Comparison of ENCODE assay signal across 8 cellular contexts in the genomic region with DNA sequence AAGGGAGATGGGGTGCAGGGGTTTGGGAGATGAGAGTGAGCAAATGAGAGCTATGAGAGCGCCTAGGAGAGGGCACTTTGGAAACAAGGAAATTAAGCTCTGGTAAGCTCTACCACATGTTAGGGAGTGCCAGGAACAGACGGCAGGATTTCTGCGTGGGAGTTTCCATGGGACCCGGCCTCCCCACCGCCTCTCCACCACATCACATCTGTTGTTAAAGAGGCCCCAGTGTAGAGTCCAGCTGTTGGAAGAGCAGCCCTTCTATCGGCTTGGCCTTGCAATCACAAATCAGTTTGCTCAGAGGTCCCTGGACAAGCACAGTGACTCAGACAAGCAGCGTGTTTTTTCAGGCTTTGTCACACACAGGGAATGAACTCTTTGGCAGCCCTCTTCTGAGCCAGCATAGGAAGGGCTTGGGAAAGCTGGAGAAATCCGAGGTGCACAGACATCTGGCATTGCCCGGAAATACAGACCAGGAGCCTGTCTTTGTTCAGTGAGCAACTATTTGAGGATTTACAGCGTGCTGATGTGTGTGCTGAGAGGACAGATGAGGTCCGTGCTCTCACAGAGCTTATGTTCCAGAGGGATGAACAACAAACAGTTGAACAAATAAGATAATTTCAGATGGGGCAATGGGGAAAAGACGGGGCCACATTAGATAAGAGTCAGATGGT.
A peak's percentile ranks its signal among the peaks of the same experiment; 100 is the strongest.
DNase-seq lines count a peak whose midpoint lies in the region; ATAC-seq, FAIRE-seq and TF ChIP-seq lines count a peak whose summit lies in the region.

No MANE protein-coding gene starts in this region.

- FAIRE-seq in pancreas (lab: Jason Lieb, UNC), result no peak

- no peak for TF ChIP-seq CTCF in BE2C (IDR thresholded peaks at IDR 0.05; ENCODE audit: low read depth, low read length)
- TF ChIP-seq CTCF in fibroblast of pulmonary artery (IDR thresholded peaks at IDR 0.05; ENCODE audit: low read length, missing control alignments), result no peak
- no peak for TF ChIP-seq CTCF in pancreas (IDR thresholded peaks at IDR 0.05)

- peaks cover 37% of the 10 kb centered on the region for H3K4me1 ChIP-seq in BE2C
- H3K4me1 ChIP-seq in pancreas, result peaks cover 19 to 32% (median 20%) of the 10 kb centered on the region in 3 donors

- DNase-seq in BE2C (peak; percentile 59), SHP77 (lab: John Stamatoyannopoulos, UW) (peak; percentile 75 to 76), fibroblast of pulmonary artery (ENCODE audit: low read depth) (peak; percentile 97), pancreas (peak in 3 of 6 donors; percentile 38 to 71 (median 47)), NCI-H748 treated with DMSO at 0.1 percent for 48 hours (lab: John Stamatoyannopoulos, UW) (no peak), cerebellar nuclear complex (lab: John Stamatoyannopoulos, UW) (no peak)
- DNase-seq in activated CD4-positive, CD25-positive, alpha-beta regulatory T cell (lab: John Stamatoyannopoulos, UW), result no peak
- DNase-seq in stimulated activated CD4-positive, alpha-beta T cell treated with anti-CD3 and anti-CD28 coated beads, Interleukin-2, amount 100 ng/mL, for 48 hours, result no peak

- H3K4me3 ChIP-seq in BE2C (ENCODE audit: low read depth, low read length), result no peak overlapping the region
- no peak overlapping the region for H3K4me3 ChIP-seq in fibroblast of pulmonary artery (replicated peaks; ENCODE audit: low read depth, low read length)
- H3K4me3 ChIP-seq in pancreas, result no peak overlapping the region

- WGBS in pancreas, 2 donors, result 53% methylated on average over 12 of the region's 12 CpGs

- H3K9me3 ChIP-seq in BE2C, result no peaks in the 10 kb centered on the region
- H3K9me3 ChIP-seq in pancreas, result no peaks in the 10 kb centered on the region

- H3K27ac ChIP-seq in pancreas, result peak overlapping the region in 1 of 4 donors; percentile 57

- H3K27me3 ChIP-seq in BE2C (no peaks in the 10 kb centered on the region), pancreas (no peaks in the 10 kb centered on the region)

- intact Hi-C loops in pancreas (cut with DNase I), result no loop called here

- no peaks in the 10 kb centered on the region for H3K36me3 ChIP-seq in BE2C
- no peaks in the 10 kb centered on the region for H3K36me3 ChIP-seq in pancreas

- ATAC-seq in pancreas, result peak; percentile 16 to 58 (median 52)

Comparison
In these comparisons a context has a peak if more than half of its experiments do, and no peak if none do; other contexts are left out.
1. DNase-seq: peak in BE2C (single experiment), SHP77 (2 of 2) and fibroblast of pulmonary artery (single experiment); none in NCI-H748 treated with DMSO at 0.1 percent for 48 hours (single experiment), activated CD4-positive, CD25-positive, alpha-beta regulatory T cell (0 of 4), stimulated activated CD4-positive, alpha-beta T cell treated with anti-CD3 and anti-CD28 coated beads, Interleukin-2, amount 100 ng/mL, for 48 hours (0 of 2) and cerebellar nuclear complex (0 of 2).